In genomic region chr14:101379842-101380241, GRCh38 we compare ENCODE assay signal across 3 cellular contexts.
"Had no signal": no experiment of that assay in that cellular context is flagged by ENCODE, and none has a peak within 500 bp of the region (broad histone marks: within the 10 kb centered on the region; RNA-seq: fewer than 3 reads in every experiment).

No MANE protein-coding gene starts in this region.

- DNase-seq: GDM1, GF-D8 had no signal

- H3K4me3 ChIP-seq: GM12878 had no signal

- ATAC-seq: GM12878 had no signal
